In the genomic region with DNA sequence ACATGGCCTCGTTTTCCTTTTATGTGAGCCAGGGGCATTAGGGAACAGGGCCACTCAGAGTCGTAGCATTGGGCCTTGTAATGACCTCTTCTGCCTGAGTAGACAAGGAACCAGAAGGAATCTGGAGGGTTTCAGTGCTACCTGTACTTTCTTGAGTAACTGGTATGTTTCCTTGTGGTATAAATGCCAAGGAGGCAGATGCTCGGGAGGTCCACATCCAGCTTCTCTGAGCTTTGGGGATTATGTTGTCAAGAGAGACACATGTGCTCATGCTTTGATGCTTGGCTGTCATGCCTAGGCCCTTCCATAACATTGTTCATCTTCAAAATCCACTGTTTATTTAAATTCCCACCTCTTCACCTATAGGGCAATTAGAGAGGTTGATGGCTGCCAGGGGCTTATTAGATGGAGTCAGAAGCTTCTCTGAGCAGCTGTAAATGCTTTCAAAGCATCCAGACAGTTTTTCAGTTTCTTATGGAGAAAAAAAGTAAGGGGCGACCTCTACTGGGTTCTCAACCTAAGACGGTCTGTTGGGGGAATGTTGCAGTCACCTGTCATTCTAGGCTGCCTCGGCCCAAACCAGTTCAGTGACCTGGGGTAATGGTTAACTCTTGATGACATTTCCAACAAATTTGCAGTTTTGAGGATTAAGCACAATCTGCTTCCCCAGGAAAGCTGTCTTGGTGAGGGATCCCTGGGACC, we compare ENCODE assay signal across 11 cellular contexts. TPM values are rescaled to one million over a fixed set of nuclear protein-coding genes. Genes with fewer than 3 reads are reported as not detected.
DNase-seq lines count a peak whose midpoint lies in the region; ATAC-seq, FAIRE-seq and TF ChIP-seq lines count a peak whose summit lies in the region.
"Had no signal": no experiment of that assay in that cellular context is flagged by ENCODE, and none has a peak within 500 bp of the region (broad histone marks: within the 10 kb centered on the region; RNA-seq: fewer than 3 reads in every experiment).

No MANE protein-coding gene starts in this region.

- H3K14ac ChIP-seq in mesenchymal stem cell (ENCODE audit: low read length in 2 of 2): no peak overlapping the region

- H3K79me2 ChIP-seq in OCI-LY1 (ENCODE audit: insufficient read depth, low read length): no peaks in the 10 kb centered on the region

- H2BK120ac ChIP-seq in mesenchymal stem cell (ENCODE audit: low read depth, low read length): no peak overlapping the region

- H2AFZ ChIP-seq in OCI-LY1 (ENCODE audit: low read length) (no peak overlapping the region), mesenchymal stem cell (ENCODE audit: low read depth, low read length) (no peak overlapping the region)

- H2BK15ac ChIP-seq in mesenchymal stem cell (ENCODE audit: low read depth, poor library complexity, severe bottlenecking): no peak overlapping the region

- H3K9ac ChIP-seq in OCI-LY1 (ENCODE audit: low read length) (no peak overlapping the region), mesenchymal stem cell (ENCODE audit: low read length) (no peak overlapping the region)

- H3K9me2 ChIP-seq in OCI-LY1 (ENCODE audit: low read depth, low read length): no peaks in the 10 kb centered on the region

- H3K4ac ChIP-seq in mesenchymal stem cell (ENCODE audit: low read depth in 1 of 2, low read length in 2 of 2): no peak overlapping the region

- H3F3A ChIP-seq in OCI-LY1 (ENCODE audit: insufficient read depth, low read length): no peaks in the 10 kb centered on the region

- no peak for FAIRE-seq in A549 (lab: Jason Lieb, UNC)
- FAIRE-seq: pancreas had no signal

- H3K4me2 ChIP-seq in A549 (no peak overlapping the region), OCI-LY1 (ENCODE audit: low read length) (no peak overlapping the region), mesenchymal stem cell (ENCODE audit: low read length, poor library complexity, severe bottlenecking) (no peak overlapping the region)

- TF ChIP-seq RAD21 in A549 (conservative IDR thresholded peaks at IDR 0.05 in 1 of 2, IDR thresholded peaks at IDR 0.05 in 1 of 2): peak in 1 of 2 experiments; percentile 48; a peak in 3 of 5 replicates

- H3K27me3 ChIP-seq in OCI-LY1 (ENCODE audit: insufficient read depth, low read length) (no peaks in the 10 kb centered on the region), foreskin keratinocyte (no peaks in the 10 kb centered on the region), mesenchymal stem cell (ENCODE audit: control insufficient read depth in 1 of 2, insufficient read depth in 1 of 2, low read length in 2 of 2) (no peaks in the 10 kb centered on the region)
- H3K27me3 ChIP-seq: pancreas had no signal

- 86% methylated on average over 6 of the region's 6 CpGs for WGBS in A549 (ENCODE audit: missing lambda C conversion rate)
- 91% methylated on average over 5 of the region's 6 CpGs for WGBS in mesenchymal stem cell

- H3K27ac ChIP-seq in A549 (no peak overlapping the region), OCI-LY1 (ENCODE audit: low read depth, low read length, poor library complexity, severe bottlenecking) (no peak overlapping the region), foreskin keratinocyte (no peak overlapping the region), mesenchymal stem cell (ENCODE audit: low read length, poor library complexity, severe bottlenecking) (no peak overlapping the region)
- H3K27ac ChIP-seq: pancreas had no signal

- H2AK5ac ChIP-seq in mesenchymal stem cell (ENCODE audit: low read length, severe bottlenecking): no peak overlapping the region

- H4K8ac ChIP-seq in mesenchymal stem cell (ENCODE audit: low read length): no peak overlapping the region

- H3K4me3 ChIP-seq in A549 (no peak overlapping the region), OCI-LY1 (ENCODE audit: low read depth, low read length, poor library complexity, severe bottlenecking) (no peak overlapping the region), mesenchymal stem cell (ENCODE audit: insufficient read depth in 1 of 2, low read depth in 1 of 2, low read length in 2 of 2) (no peak overlapping the region)
- H3K4me3 ChIP-seq: pancreas had no signal

- no peak overlapping the region for H2BK5ac ChIP-seq in mesenchymal stem cell (ENCODE audit: low read depth, low read length, poor library complexity, severe bottlenecking)

- H4K91ac ChIP-seq in mesenchymal stem cell (ENCODE audit: low read length): no peak overlapping the region

- POLR2A ChIA-PET in A549 (lab: Yijun Ruan, JAX) (no interaction called here), GM10248 (lab: Yijun Ruan, JAX) (no interaction called here)

- TF ChIP-seq POLR2A in A549 (IDR thresholded peaks at IDR 0.05; ENCODE audit: low read length): no peak

- no peak for DNase-seq in A549 (ENCODE audit: low read depth in 1 of 2, low spot score in 1 of 2)
- no peak for DNase-seq in GM10248 (ENCODE audit: extremely low spot score)
- no peak for DNase-seq in foreskin keratinocyte
- no peak for DNase-seq in mesenchymal stem cell
- DNase-seq in central memory CD4-positive, alpha-beta T cell: no peak
- no peak for DNase-seq in NCI-H1417 treated with DMSO at 0.1 percent for 48 hours (lab: John Stamatoyannopoulos, UW)
- DNase-seq: stimulated activated CD4-positive, alpha-beta T cell treated with anti-CD3 and anti-CD28 coated beads, Interleukin-2, amount 100 ng/mL, for 24 hours; stimulated activated naive CD8-positive, alpha-beta T cell treated with anti-CD3 and anti-CD28 coated beads, Interleukin-15, Interleukin-2, amounts not matched to agents 100 U/mL and 50 U/mL, for 24 hours had no signal

- H3K4me1 ChIP-seq in A549: peaks cover 23% of the 10 kb centered on the region; the same call in 2 of the 3 replicates
- peaks cover 9% of the 10 kb centered on the region for H3K4me1 ChIP-seq in OCI-LY1 (ENCODE audit: insufficient read depth, low read length, severe bottlenecking)
- peaks cover 4% of the 10 kb centered on the region for H3K4me1 ChIP-seq in foreskin keratinocyte
- H3K4me1 ChIP-seq in mesenchymal stem cell (ENCODE audit: control insufficient read depth, insufficient read depth, low read depth, low read length): peaks cover 24% of the 10 kb centered on the region

- ATAC-seq in A549: peak; percentile 4 to 8; a peak in 1 of 6 replicates
- ATAC-seq in foreskin keratinocyte: no peak
- no peak for ATAC-seq in GM18858 (IDR thresholded peaks at IDR 0.05; ENCODE audit: unreplicated experiment)
- ATAC-seq: stimulated activated naive CD8-positive, alpha-beta T cell treated with anti-CD3 and anti-CD28 coated beads, Interleukin-15, Interleukin-2, amounts not matched to agents 100 U/mL and 50 U/mL, for 24 hours had no signal

- TF ChIP-seq CTCF in A549 (IDR thresholded peaks at IDR 0.05) (peak; percentile 27; the same call in 2 of the 3 replicates), GM10248 (IDR thresholded peaks at IDR 0.05; ENCODE audit: control extremely low read depth, extremely low read depth, low read depth, missing control alignments) (peak; percentile 16), OCI-LY1 (IDR thresholded peaks at IDR 0.05; ENCODE audit: low read length) (peak; percentile 45), foreskin keratinocyte (conservative IDR thresholded peaks at IDR 0.05) (peak; percentile 21)

- no peak overlapping the region for H3K23ac ChIP-seq in mesenchymal stem cell (ENCODE audit: low read length in 2 of 2)

- peaks cover 13% of the 10 kb centered on the region for H3K79me1 ChIP-seq in mesenchymal stem cell (replicated peaks; ENCODE audit: low read length, poor library complexity, severe bottlenecking)

- H3K9me3 ChIP-seq in A549 (no peaks in the 10 kb centered on the region), OCI-LY1 (ENCODE audit: low read length) (no peaks in the 10 kb centered on the region), mesenchymal stem cell (ENCODE audit: control insufficient read depth, low read length) (no peaks in the 10 kb centered on the region)
- H3K9me3 ChIP-seq: pancreas had no signal

- no peak for TF ChIP-seq EP300 in A549 (IDR thresholded peaks at IDR 0.05)

- no peak overlapping the region for H2BK12ac ChIP-seq in mesenchymal stem cell (ENCODE audit: low read length in 2 of 2)

- CTCF ChIA-PET in A549 (lab: Yijun Ruan, JAX): interaction anchor here (0.7 to 3.4 kb wide), 10 partner anchors 9 to 735 kb away, joined by 3 to 17 read pairs (median 3); no protein-coding TSS in a partner anchor
- CTCF ChIA-PET in GM10248 (lab: Yijun Ruan, JAX): interaction anchor here (0.7 to 2.3 kb wide), 3 partner anchors 11 to 665 kb away, joined by 5 to 9 read pairs (median 6); no protein-coding TSS in a partner anchor

- no peak overlapping the region for H3K18ac ChIP-seq in mesenchymal stem cell (ENCODE audit: low read depth in 1 of 2, low read length in 2 of 2)

- H3K36me3 ChIP-seq in OCI-LY1 (ENCODE audit: insufficient read depth, low read length) (no peaks in the 10 kb centered on the region), mesenchymal stem cell (ENCODE audit: control insufficient read depth in 1 of 2, insufficient read depth in 2 of 2, low read depth in 1 of 2, low read length in 2 of 2) (peaks cover 25 to 71% of the 10 kb centered on the region in 2 experiments)

- H4K20me1 ChIP-seq in OCI-LY1 (ENCODE audit: insufficient read depth, low read length): no peaks in the 10 kb centered on the region

TF ChIP-seq in A549, 52 proteins besides CTCF, POLR2A, EP300 and RAD21 (continues in another document):
- TF ChIP-seq, protein P1, sequence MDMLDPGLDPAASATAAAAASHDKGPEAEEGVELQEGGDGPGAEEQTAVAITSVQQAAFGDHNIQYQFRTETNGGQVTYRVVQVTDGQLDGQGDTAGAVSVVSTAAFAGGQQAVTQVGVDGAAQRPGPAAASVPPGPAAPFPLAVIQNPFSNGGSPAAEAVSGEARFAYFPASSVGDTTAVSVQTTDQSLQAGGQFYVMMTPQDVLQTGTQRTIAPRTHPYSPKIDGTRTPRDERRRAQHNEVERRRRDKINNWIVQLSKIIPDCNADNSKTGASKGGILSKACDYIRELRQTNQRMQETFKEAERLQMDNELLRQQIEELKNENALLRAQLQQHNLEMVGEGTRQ (IDR thresholded peaks at IDR 0.05): no peak
- no peak for TF ChIP-seq CBX8 (IDR thresholded peaks at IDR 0.05)
- TF ChIP-seq RARB (CRISPR knock-in tag; IDR thresholded peaks at IDR 0.05): no peak

RNA-seq across cellular contexts. Expression of a gene that starts 26.5 kb away (rescaled TPM):
- polyA plus RNA-seq in A549 (2011; rRNA removed): 45.7 and 50.6 TPM in 2 replicates
- polyA plus RNA-seq in A549 (2012; cell fraction: cytosol; rRNA removed): 26.7 and 37.2 TPM in 2 replicates
- 89.7 and 95.0 TPM in 2 replicates for polyA plus RNA-seq in A549 (2012; cell fraction: nucleus; rRNA removed)
- 68.1 to 73.4 TPM (median 69.0 TPM) in 3 replicates for polyA plus RNA-seq in A549 (2017; fragmentation: RNase III; extraction: RNeasy Plus Mini Kit Qiagen cat#74134 plus additional on column Dnase treatment)
- 86.7 and 103 TPM in 2 replicates for polyA minus RNA-seq in A549 (2011; rRNA and poly(A)+ RNA removed)
- total RNA-seq in foreskin keratinocyte: 35.6 and 38.5 TPM in 2 replicates
- 13.6 and 16.9 TPM in 2 replicates for polyA plus RNA-seq in foreskin keratinocyte
- 15.6 TPM for polyA plus RNA-seq in mesenchymal stem cell (2013, experiment 1 of 2)
- polyA plus RNA-seq in mesenchymal stem cell (2013, experiment 2 of 2): 14.8 TPM

Comparison
In these comparisons a context has a peak if more than half of its experiments do, and no peak if none do; other contexts are left out.
1. ATAC-seq: peak in A549 (2 of 2); none in foreskin keratinocyte (single experiment) and GM18858 (single experiment).
2. Peak in every context shown above with its lines, with median percentiles within 50 percentile points of each other: CTCF ChIP-seq.